ENCODE assay signal across 12 cellular contexts in the genomic region with DNA sequence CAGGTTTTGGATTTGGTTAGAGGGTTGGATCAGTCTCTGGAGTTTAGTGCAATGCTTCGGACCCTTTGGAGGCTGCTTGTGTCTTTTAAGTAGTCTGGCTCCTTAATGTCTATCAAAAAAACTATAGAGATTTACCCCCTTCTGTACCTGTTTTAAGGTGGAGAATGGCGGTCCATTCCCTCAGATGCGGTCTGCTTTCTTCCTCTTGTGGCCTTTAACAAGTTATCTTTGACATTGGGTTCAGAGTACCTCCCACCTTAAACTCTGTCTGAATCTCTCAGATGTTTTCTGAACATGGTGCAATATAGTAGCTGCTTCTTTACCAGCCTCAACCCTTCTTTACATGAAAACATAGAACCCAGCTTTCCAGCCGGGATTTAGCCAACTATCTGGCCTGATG. TPM values are rescaled to one million over a fixed set of nuclear protein-coding genes. Genes with fewer than 3 reads are reported as not detected.
DNase-seq lines count a peak whose midpoint lies in the region; ATAC-seq and TF ChIP-seq lines count a peak whose summit lies in the region.
"Had no signal": no experiment of that assay in that cellular context is flagged by ENCODE, and none has a peak within 500 bp of the region (broad histone marks: within the 10 kb centered on the region; RNA-seq: fewer than 3 reads in every experiment).

No MANE protein-coding gene starts in this region.

- peaks cover 71% of the 10 kb centered on the region for H3K79me2 ChIP-seq in mammary epithelial cell (ENCODE audit: insufficient read depth, low read length)
- H3K79me2 ChIP-seq in PC-3 (ENCODE audit: low read length), result peaks cover 73% of the 10 kb centered on the region

- peaks cover 19% of the 10 kb centered on the region for H3K36me3 Mint-ChIP-seq in MCF 10A (ENCODE audit: insufficient read depth, unreplicated experiment)
- H3K36me3 Mint-ChIP-seq in endodermal cell (ENCODE audit: low read depth), result peaks cover 18% of the 10 kb centered on the region
- peaks cover 14% of the 10 kb centered on the region for H3K36me3 Mint-ChIP-seq in type B pancreatic cell

- H3K4me3 ChIP-seq in mammary epithelial cell (replicated peaks in 1 of 3; ENCODE audit: insufficient read depth in 1 of 3, low read depth in 2 of 3, low read length in 3 of 3), result no peak overlapping the region
- no peak overlapping the region; the same call in 1 of the 2 replicates for H3K4me3 ChIP-seq in PC-3 (ENCODE audit: low read length)
- peak overlapping the region; percentile 93 for H3K4me3 ChIP-seq in endodermal cell (ENCODE audit: low read length)

- CTCF ChIA-PET in MCF 10A (lab: Yijun Ruan, JAX), result interaction anchor here (1.0 kb wide), 1 partner anchor 300 kb away, joined by 4 read pairs; no protein-coding TSS in a partner anchor
- CTCF ChIA-PET in mammary epithelial cell (lab: Charles Lee; ENCODE audit: low non-redundant PET), result no interaction called here
- CTCF ChIA-PET in PC-3 (lab: Charles Lee), result no interaction called here

- POLR2A ChIA-PET in MCF 10A (lab: Yijun Ruan, JAX) (interaction anchor here (0.7 to 3.1 kb wide), 6 partner anchors 12 to 120 kb away, joined by 3 to 17 read pairs (median 3); no protein-coding TSS in a partner anchor), PC-3 (lab: Charles Lee; ENCODE audit: unreplicated experiment) (no interaction called here)

- BruUV-seq in MCF 10A (replicated peaks; lab: Mats Ljungman, UMichigan) (no TSS peak), mammary epithelial cell (replicated peaks; lab: Mats Ljungman, UMichigan) (no TSS peak), PC-3 (replicated peaks; lab: Mats Ljungman, UMichigan) (no TSS peak)

- H3K9me3 Mint-ChIP-seq in MCF 10A (ENCODE audit: unreplicated experiment) (no peaks in the 10 kb centered on the region), endodermal cell (no peaks in the 10 kb centered on the region), type B pancreatic cell (no peaks in the 10 kb centered on the region)

- H3K36me3 ChIP-seq in mammary epithelial cell (ENCODE audit: insufficient read depth, low read length), result peaks cover 2% of the 10 kb centered on the region
- H3K36me3 ChIP-seq in PC-3 (ENCODE audit: low read depth, low read length), result no peaks in the 10 kb centered on the region; the same call in 1 of the 2 replicates
- H3K36me3 ChIP-seq in endodermal cell (ENCODE audit: control insufficient read depth, insufficient read depth, low read length), result peaks cover 6% of the 10 kb centered on the region

- intact Hi-C loops in MCF 10A (cut with micrococcal nuclease), result no loop called here
- intact Hi-C loops in mammary epithelial cell (cut with micrococcal nuclease), result no loop called here
- intact Hi-C loops in PC-3 (cut with micrococcal nuclease), result no loop called here
- intact Hi-C loops in cardiac septum (cut with DNase I), result no loop called here

- H4K20me1 ChIP-seq in mammary epithelial cell (ENCODE audit: insufficient read depth, low read length) (no peaks in the 10 kb centered on the region), PC-3 (ENCODE audit: low read length) (peaks cover 19% of the 10 kb centered on the region)

- dilution Hi-C loops in mammary epithelial cell (cut with HindIII; ENCODE audit: low sequenced_read_pairs), result no loop called here

- no peak overlapping the region for H2AFZ ChIP-seq in mammary epithelial cell (ENCODE audit: low read depth, low read length)
- H2AFZ ChIP-seq in PC-3 (ENCODE audit: low read length), result no peak overlapping the region

- H3K4me3 Mint-ChIP-seq in MCF 10A (ENCODE audit: unreplicated experiment), result peak overlapping the region; percentile 21
- H3K4me3 Mint-ChIP-seq in endodermal cell, result peak overlapping the region; percentile 98
- peak overlapping the region; percentile 99 for H3K4me3 Mint-ChIP-seq in type B pancreatic cell

- no peaks in the 10 kb centered on the region for H3K9me3 ChIP-seq in mammary epithelial cell (replicated peaks; ENCODE audit: insufficient read depth, low read length)
- H3K9me3 ChIP-seq in PC-3 (ENCODE audit: low read length), result no peaks in the 10 kb centered on the region
- H3K9me3 ChIP-seq in endodermal cell (ENCODE audit: control insufficient read depth, low read length), result no peaks in the 10 kb centered on the region

- H3K27me3 Mint-ChIP-seq in MCF 10A (ENCODE audit: insufficient read depth, unreplicated experiment), result no peaks in the 10 kb centered on the region
- H3K27me3 Mint-ChIP-seq in endodermal cell (ENCODE audit: insufficient read depth), result no peaks in the 10 kb centered on the region
- H3K27me3 Mint-ChIP-seq in type B pancreatic cell, result no peaks in the 10 kb centered on the region

- no peak overlapping the region for H3K9ac ChIP-seq in mammary epithelial cell (ENCODE audit: insufficient read depth, low read length)
- H3K9ac ChIP-seq in PC-3 (ENCODE audit: low read length), result no peak overlapping the region
- no peak overlapping the region for H3K9ac ChIP-seq in endodermal cell (ENCODE audit: extremely low read depth, low read length, poor library complexity, severe bottlenecking)

- H3K27ac ChIP-seq in mammary epithelial cell (ENCODE audit: insufficient read depth, low read depth, low read length) (no peak overlapping the region), PC-3 (ENCODE audit: low read length) (no peak overlapping the region), endodermal cell (ENCODE audit: low read depth, low read length) (no peak overlapping the region)

- DNase-seq in MCF 10A (ENCODE audit: unreplicated experiment) (no peak), mammary epithelial cell (no peak), PC-3 (no peak), endodermal cell (no peak), type B pancreatic cell (ENCODE audit: extremely low spot score, unreplicated experiment) (no peak), amniotic stem cell (lab: John Stamatoyannopoulos, UW) (no peak), cardiac septum (ENCODE audit: low spot score) (no peak)
- DNase-seq: dermis blood vessel endothelial cell; NCI-H1092; NCI-H226; stimulated activated CD4-positive, alpha-beta T cell treated with anti-CD3 and anti-CD28 coated beads, Interleukin-2, amount 100 ng/mL, for 24 hours had no signal

- H3K4me2 ChIP-seq in mammary epithelial cell (ENCODE audit: insufficient read depth, low read depth, low read length), result no peak overlapping the region
- peak overlapping the region; percentile 81 for H3K4me2 ChIP-seq in PC-3 (ENCODE audit: low read length)

- TF ChIP-seq CTCF in MCF 10A (IDR thresholded peaks at IDR 0.05; ENCODE audit: unreplicated experiment), result no peak
- TF ChIP-seq CTCF in mammary epithelial cell (conservative IDR thresholded peaks at IDR 0.05 in 1 of 2, IDR thresholded peaks at IDR 0.05 in 1 of 2; ENCODE audit: extremely low read depth in 1 of 2, insufficient read depth in 1 of 2, low read depth in 1 of 2, low read length in 2 of 2), result no peak
- TF ChIP-seq CTCF in PC-3 (conservative IDR thresholded peaks at IDR 0.05; ENCODE audit: low read depth, low read length), result no peak
- TF ChIP-seq CTCF in endodermal cell (conservative IDR thresholded peaks at IDR 0.05), result no peak
- no peak for TF ChIP-seq CTCF in type B pancreatic cell (conservative IDR thresholded peaks at IDR 0.05)

- H3K4me1 ChIP-seq in mammary epithelial cell (ENCODE audit: insufficient read depth, low read length) (peaks cover 8% of the 10 kb centered on the region), PC-3 (ENCODE audit: insufficient read depth, low read length) (peaks cover 21% of the 10 kb centered on the region), endodermal cell (ENCODE audit: control insufficient read depth, insufficient read depth, low read length) (peaks cover 3% of the 10 kb centered on the region)

- no peaks in the 10 kb centered on the region for H3K9me2 ChIP-seq in PC-3 (replicated peaks; ENCODE audit: low read length)

- 98% methylated on average over 4 of the region's 4 CpGs for WGBS in mammary epithelial cell (ENCODE audit: low coverage, missing lambda C conversion rate)
- WGBS in endodermal cell (ENCODE audit: insufficient coverage in 1 of 2, insufficient read length in 1 of 2), 2 experiments, result 97 to 100% methylated on average over 3 to 4 of the region's 4 CpGs

- H3F3A ChIP-seq in PC-3 (ENCODE audit: low read length, unreplicated experiment), result no peaks in the 10 kb centered on the region

- no peak overlapping the region for H3K27ac Mint-ChIP-seq in MCF 10A (ENCODE audit: low read depth, unreplicated experiment)
- no peak overlapping the region for H3K27ac Mint-ChIP-seq in endodermal cell
- H3K27ac Mint-ChIP-seq in type B pancreatic cell, result no peak overlapping the region

- ATAC-seq in PC-3 (no peak), GM21367 (IDR thresholded peaks at IDR 0.05; ENCODE audit: unreplicated experiment) (no peak)

- in situ Hi-C loops in mammary epithelial cell (cut with MboI; ENCODE audit: low sequenced_read_pairs in 2 of 2), result no loop called here

- H3K4me1 Mint-ChIP-seq in MCF 10A (ENCODE audit: insufficient read depth, unreplicated experiment) (peaks cover 59% of the 10 kb centered on the region), endodermal cell (peaks cover 22% of the 10 kb centered on the region), type B pancreatic cell (ENCODE audit: unreplicated experiment) (peaks cover 46% of the 10 kb centered on the region)

- H3K27me3 ChIP-seq in mammary epithelial cell (ENCODE audit: insufficient read depth, low read length) (no peaks in the 10 kb centered on the region), PC-3 (ENCODE audit: low read length) (no peaks in the 10 kb centered on the region), endodermal cell (ENCODE audit: control insufficient read depth, insufficient read depth, low read length, poor library complexity, severe bottlenecking) (no peaks in the 10 kb centered on the region)

RNA-seq across cellular contexts. Expression of a gene that starts 2.4 kb away (rescaled TPM):
- total RNA-seq in MCF 10A (2022) (112 and 117 TPM in 2 replicates), mammary epithelial cell (10 to 100 TPM; 22.7 to 61.3 TPM), PC-3 (2014; rRNA removed) (21.6 and 23.6 TPM in 2 replicates), endodermal cell (100 to 1,000 TPM; 108 to 133 TPM), type B pancreatic cell (ENCODE audit: low replicate concordance) (60.8 and 92.4 TPM in 2 replicates), cardiac septum (24.7 TPM)
- 32.1 TPM for polyA plus RNA-seq in mammary epithelial cell
- polyA minus RNA-seq in mammary epithelial cell, result 35.9 TPM
- polyA plus RNA-seq in endodermal cell (2013, experiment 1 of 2), result 89.7 TPM
- 83.8 TPM for polyA plus RNA-seq in endodermal cell (2013, experiment 2 of 2)

RNA-seq across cellular contexts. Expression of a gene that starts 57.3 kb away (rescaled TPM):
- total RNA-seq in MCF 10A (2022) (7.6 and 20.9 TPM in 2 replicates), mammary epithelial cell (10 to 100 TPM; 11.7 to 18.3 TPM), PC-3 (2014; rRNA removed) (12.4 and 14.3 TPM in 2 replicates), endodermal cell (1 to 10 TPM; 5.8 to 7.3 TPM), type B pancreatic cell (ENCODE audit: low replicate concordance) (1.4 and 5.0 TPM in 2 replicates), cardiac septum (123 TPM)
- polyA plus RNA-seq in mammary epithelial cell, result 14.3 TPM
- 5.9 TPM for polyA minus RNA-seq in mammary epithelial cell
- 12.7 TPM for polyA plus RNA-seq in endodermal cell (2013, experiment 1 of 2)
- 11.1 TPM for polyA plus RNA-seq in endodermal cell (2013, experiment 2 of 2)

Comparison
In these comparisons a context has a peak if more than half of its experiments do, and no peak if none do; other contexts are left out.
1. H3K4me3 Mint-ChIP-seq: peak in every context shown above with its lines; median percentile 99 in type B pancreatic cell; 98 in endodermal cell; 21 in MCF 10A.